ENCODE assay signal across 29 cellular contexts in the genomic region with DNA sequence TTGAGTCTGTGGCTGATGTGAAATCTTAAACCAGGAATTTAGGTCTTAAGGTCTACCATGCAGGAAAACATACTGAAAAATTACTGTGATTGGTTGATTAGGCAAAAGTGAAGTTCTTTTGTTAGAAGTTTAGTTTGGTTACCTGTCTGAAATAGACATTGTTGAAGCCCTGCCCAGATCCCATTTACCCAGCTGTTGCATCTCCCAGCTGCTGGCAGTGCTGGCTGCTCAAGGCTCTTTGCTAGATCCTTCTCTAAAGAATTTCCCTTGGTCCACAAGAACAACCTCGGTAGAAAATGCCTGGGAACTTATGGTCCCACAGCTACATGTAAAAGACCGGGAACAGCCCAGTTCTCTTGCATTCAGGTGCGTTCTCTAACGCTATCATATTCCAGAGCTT.
"Had no signal": no experiment of that assay in that cellular context is flagged by ENCODE, and none has a peak within 500 bp of the region (broad histone marks: within the 10 kb centered on the region; RNA-seq: fewer than 3 reads in every experiment).

No MANE protein-coding gene starts in this region.

- H3K27ac ChIP-seq: PC-9, RWPE1, SJCRH30, SK-N-MC had no signal

- H3K4me1 ChIP-seq: SJCRH30 had no signal

- ATAC-seq: Panc1, Right ventricle myocardium inferior, SK-N-SH treated with all-trans-retinoic acid at 6 μM for 48 hours had no signal

- DNase-seq: Kasumi-1, KG1, MG63, NCI-H1092, NCI-H1105, NCI-H1417 treated with DMSO at 0.1 percent for 48 hours, NCI-H1436 treated with DMSO at 0.1 percent for 48 hours, NCI-H1694 treated with DMSO at 0.1 percent for 48 hours, NCI-H187 treated with DMSO at 0.1 percent for 48 hours, NCI-H2029, NCI-H2081, NCI-H2171 treated with DMSO at 0.1 percent for 48 hours, NCI-H2227 treated with DMSO at 0.1 percent for 48 hours, NCI-H345, NCI-H446, NCI-H510A treated with DMSO at 0.1 percent for 48 hours, NCI-H524 treated with DMSO at 0.1 percent for 48 hours, NCI-H526 treated with DMSO at 0.1 percent for 48 hours, NCI-H774, PC-9, SHP77, SIG-M5, SJCRH30 had no signal

- H3K4me3 ChIP-seq: MG63, PC-9, SJCRH30, SK-N-MC had no signal

- H3K4me2 ChIP-seq: PC-9 had no signal

- H3K36me3 ChIP-seq: MG63, SJCRH30 had no signal

- FAIRE-seq: RCC 7860 had no signal

- H3K9me3 ChIP-seq: MG63, SJCRH30 had no signal

- H3K27me3 ChIP-seq: MG63, SJCRH30 had no signal
